In genomic region chr1:187977298-187977697, GRCh38 we compare ENCODE assay signal across 32 cellular contexts.
"Had no signal": no experiment of that assay in that cellular context is flagged by ENCODE, and none has a peak within 500 bp of the region (broad histone marks: within the 10 kb centered on the region; RNA-seq: fewer than 3 reads in every experiment).

No MANE protein-coding gene starts in this region.

- DNase-seq: activated CD4-positive, alpha-beta memory T cell treated with anti-CD3 and anti-CD28 coated beads, Interleukin-2, amount 10 ng/mL, durations not matched to agents 7 days and 5 days; activated CD4-positive, alpha-beta T cell treated with anti-CD3 and anti-CD28 coated beads for 1 hour; activated CD4-positive, alpha-beta T cell treated with anti-CD3 and anti-CD28 coated beads for 48 hours; activated CD4-positive, CD25-positive, alpha-beta regulatory T cell; activated CD8-positive, alpha-beta memory T cell treated with anti-CD3 and anti-CD28 coated beads for 24 hours; activated CD8-positive, alpha-beta memory T cell treated with anti-CD3 and anti-CD28 coated beads, Interleukin-2, amount 10 ng/mL, durations not matched to agents 7 days and 5 days; activated CD8-positive, alpha-beta memory T cell treated with anti-CD3 and anti-CD28 coated beads, Interleukin-2, amount 50 U/mL, for 48 hours; activated effector memory CD4-positive, alpha-beta T cell treated with Interleukin-2 at 50 U/mL for 16 hours; activated naive CD4-positive, alpha-beta T cell treated with anti-CD3 and anti-CD28 coated beads, Interleukin-2, amount 10 ng/mL, durations not matched to agents 7 days and 5 days; activated naive CD8-positive, alpha-beta T cell treated with anti-CD3 and anti-CD28 coated beads, Interleukin-2, amount 50 U/mL, for 24 hours; activated T-cell treated with anti-CD3 and anti-CD28 coated beads, Interleukin-2, amount 50 U/mL, for 48 hours; anterior cingulate cortex; caudate nucleus; cerebellar nuclear complex; NCI-H1092; NCI-H146; NCI-H187; NCI-H2029 treated with DMSO at 0.1 percent for 48 hours; NCI-H2107; NCI-H2171; NCI-H510A; NCI-H526; NCI-H748 treated with DMSO at 0.1 percent for 48 hours; NK-92 treated with Interleukin-12 subunit alpha and Interleukin-12 subunit beta, amount 100 ng/mL, for 24 hours; SHP77; SW 1271; T-helper 1 cell; T-helper 2 cell; T-helper 9 cell; WERI-Rb-1 had no signal

- H3K36me3 ChIP-seq: WERI-Rb-1 had no signal

- H3K27ac ChIP-seq: WERI-Rb-1 had no signal

- ATAC-seq: activated CD8-positive, alpha-beta memory T cell treated with anti-CD3 and anti-CD28 coated beads, Interleukin-2, amount 10 ng/mL, durations not matched to agents 7 days and 5 days; activated naive CD8-positive, alpha-beta T cell treated with anti-CD3 and anti-CD28 coated beads, Interleukin-2, amount 50 U/mL, for 24 hours; Panc1; SK-N-SH treated with all-trans-retinoic acid at 6 μM for 48 hours had no signal
